Comparison of ENCODE assay signal across 16 cellular contexts in the genomic region with DNA sequence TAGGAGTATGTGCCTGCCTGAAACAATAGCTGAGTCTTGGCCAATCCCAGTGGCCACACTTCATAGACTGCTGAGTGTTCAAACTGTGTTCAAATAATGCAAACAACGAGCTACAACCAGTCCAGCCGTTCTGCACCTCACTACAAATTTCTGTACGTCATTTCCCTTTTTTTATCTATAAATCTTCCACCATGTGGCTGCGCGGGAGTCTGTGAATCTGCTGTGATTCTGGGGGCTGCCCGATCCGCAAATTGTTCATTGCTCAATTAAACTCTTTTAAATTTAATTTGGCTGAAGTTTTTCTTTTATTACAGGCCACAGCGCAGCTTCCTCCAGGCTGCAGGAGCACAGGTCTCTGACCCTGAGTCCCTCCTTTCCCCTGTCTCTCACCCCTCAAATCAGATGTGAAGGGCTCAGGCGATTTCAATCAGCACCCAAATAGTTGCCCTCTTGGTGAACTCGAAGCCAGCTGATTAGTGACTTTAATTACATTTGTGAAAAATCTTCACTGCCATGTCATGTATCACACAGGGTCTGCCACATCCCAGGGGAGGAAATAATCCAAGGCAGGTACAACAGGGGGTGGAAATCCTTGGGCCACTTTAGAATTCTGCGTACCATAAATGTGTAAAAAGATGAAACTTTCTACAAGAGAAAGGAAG.
"Had no signal": no experiment of that assay in that cellular context is flagged by ENCODE, and none has a peak within 500 bp of the region (broad histone marks: within the 10 kb centered on the region; RNA-seq: fewer than 3 reads in every experiment).

No MANE protein-coding gene starts in this region.

- ATAC-seq: activated naive CD4-positive, alpha-beta T cell treated with anti-CD3 and anti-CD28 coated beads, Interleukin-2, amount 50 U/mL, for 72 hours; activated T-cell treated with anti-CD3 and anti-CD28 coated beads, Interleukin-2, amount 50 U/mL, for 4 hours; left cardiac atrium; WTC11 had no signal

- H3K4me1 ChIP-seq: neural progenitor cell had no signal

- H3K36me3 Mint-ChIP-seq: neural progenitor cell had no signal

- H3K9me3 ChIP-seq: ovary, thoracic aorta had no signal

- H3K4me2 ChIP-seq: neural progenitor cell had no signal

- H3K4me1 Mint-ChIP-seq: neural progenitor cell; stimulated activated naive CD8-positive, alpha-beta T cell treated with anti-CD3 and anti-CD28 coated beads, Interleukin-15, amount 100 ng/mL, for 72 hours had no signal

- DNase-seq: activated CD4-positive, alpha-beta T cell treated with anti-CD3 and anti-CD28 coated beads for 48 hours; activated T-cell treated with anti-CD3 and anti-CD28 coated beads, Interleukin-2, amount 50 U/mL, for 4 hours; cortex of kidney; effector memory CD4-positive, alpha-beta T cell; foreskin melanocyte; left cardiac atrium; midbrain; ovary; sigmoid colon; spleen; stimulated activated naive CD8-positive, alpha-beta T cell treated with anti-CD3 and anti-CD28 coated beads, Interleukin-15, amount 100 ng/mL, for 72 hours had no signal

- H3K4me3 Mint-ChIP-seq: activated T-cell treated with anti-CD3 and anti-CD28 coated beads, Interleukin-2, amount 50 U/mL, for 4 hours; neural progenitor cell; stimulated activated naive CD8-positive, alpha-beta T cell treated with anti-CD3 and anti-CD28 coated beads, Interleukin-15, amount 100 ng/mL, for 72 hours; WTC11 had no signal

- H3K36me3 ChIP-seq: neural progenitor cell, ovary, sigmoid colon, spleen, thoracic aorta had no signal

- H3K4me3 ChIP-seq: neural progenitor cell, ovary, sigmoid colon, SK-N-MC, spleen, thoracic aorta had no signal

- H3K9ac ChIP-seq: neural progenitor cell had no signal

- H3K27me3 ChIP-seq: neural progenitor cell, ovary, sigmoid colon had no signal

- H3K27ac ChIP-seq: neural progenitor cell, ovary, sigmoid colon, SK-N-MC, spleen had no signal

- H2AFZ ChIP-seq: neural progenitor cell had no signal

- H3K27ac Mint-ChIP-seq: activated naive CD4-positive, alpha-beta T cell treated with anti-CD3 and anti-CD28 coated beads, Interleukin-2, amount 50 U/mL, for 72 hours; neural progenitor cell; WTC11 had no signal
